ENCODE assay signal across 7 cellular contexts in genomic region chr1:219415433-219415832, GRCh38.
"Had no signal": no experiment of that assay in that cellular context is flagged by ENCODE, and none has a peak within 500 bp of the region (broad histone marks: within the 10 kb centered on the region; RNA-seq: fewer than 3 reads in every experiment).

No MANE protein-coding gene starts in this region.

- FAIRE-seq: HTR-8/SVneo, K562 had no signal

- H3K4me1 Mint-ChIP-seq: IgD-negative memory B cell had no signal

- DNase-seq: IMR-90, KBM-7, KG1 had no signal

- H3K4me3 Mint-ChIP-seq: IgD-negative memory B cell had no signal

- H3K9me3 Mint-ChIP-seq: IgD-negative memory B cell had no signal

- H3K27me3 Mint-ChIP-seq: IgD-negative memory B cell had no signal

- H3K27ac ChIP-seq: HL-60 had no signal

- H3K27ac Mint-ChIP-seq: IgD-negative memory B cell had no signal

- H3K4me3 ChIP-seq: K562 had no signal
